ENCODE assay signal across 17 cellular contexts in the genomic region with DNA sequence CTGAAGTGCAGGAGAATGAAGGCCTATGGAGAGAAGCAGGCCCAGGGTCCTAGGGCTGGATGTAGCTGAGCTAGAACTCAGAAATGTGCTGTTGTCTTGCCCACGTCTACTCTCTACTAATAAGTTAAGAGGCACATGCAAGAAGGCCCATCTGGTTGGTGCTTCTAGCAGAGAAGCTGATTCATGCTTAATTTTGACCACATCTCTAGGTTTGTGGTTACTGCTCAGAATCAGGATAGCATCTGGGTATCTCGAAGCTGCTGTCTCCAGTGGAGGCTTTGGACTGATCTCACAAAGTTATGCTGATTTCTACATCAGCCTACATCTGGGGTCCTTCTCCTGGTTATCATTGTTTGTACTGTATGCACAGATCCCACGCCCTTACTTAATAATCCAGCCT.
DNase-seq lines count a peak whose midpoint lies in the region; ATAC-seq and TF ChIP-seq lines count a peak whose summit lies in the region.
"Had no signal": no experiment of that assay in that cellular context is flagged by ENCODE, and none has a peak within 500 bp of the region (broad histone marks: within the 10 kb centered on the region; RNA-seq: fewer than 3 reads in every experiment).

No MANE protein-coding gene starts in this region.

- H3K27ac Mint-ChIP-seq in activated CD4-positive, alpha-beta T cell treated with anti-CD3 and anti-CD28 coated beads, Interleukin-2, amount 10 ng/mL, durations not matched to agents 24 days and 14 days = no peak overlapping the region

- TF ChIP-seq POLR2A in gastroesophageal sphincter (IDR thresholded peaks at IDR 0.05) = no peak

- no peaks in the 10 kb centered on the region for H3K9me3 ChIP-seq in smooth muscle cell (replicated peaks; ENCODE audit: low read depth)
- H3K9me3 ChIP-seq in gastroesophageal sphincter = no peaks in the 10 kb centered on the region
- H3K9me3 ChIP-seq: A549, body of pancreas, neutrophil had no signal

- H4K20me1 ChIP-seq in smooth muscle cell (ENCODE audit: low read depth) = no peaks in the 10 kb centered on the region

- in situ Hi-C loops in astrocyte of the spinal cord (cut with HindIII; ENCODE audit: low sequenced_read_pairs) = no loop called here

- no peak overlapping the region for H3K4me2 ChIP-seq in smooth muscle cell
- H3K4me2 ChIP-seq: A549 had no signal

- TF ChIP-seq EP300 in gastroesophageal sphincter (IDR thresholded peaks at IDR 0.05) = no peak

- H3K4me1 ChIP-seq in smooth muscle cell (ENCODE audit: low read depth) (peaks cover 7% of the 10 kb centered on the region), gastroesophageal sphincter (no peaks in the 10 kb centered on the region)

- H3F3A ChIP-seq in smooth muscle cell (ENCODE audit: low read depth) = no peaks in the 10 kb centered on the region

- H3K27me3 Mint-ChIP-seq in activated CD4-positive, alpha-beta T cell treated with anti-CD3 and anti-CD28 coated beads, Interleukin-2, amount 10 ng/mL, durations not matched to agents 24 days and 14 days = peaks cover 5% of the 10 kb centered on the region

- H3K27me3 ChIP-seq in smooth muscle cell (ENCODE audit: low read depth) (no peaks in the 10 kb centered on the region), gastroesophageal sphincter (no peaks in the 10 kb centered on the region)
- H3K27me3 ChIP-seq: body of pancreas had no signal

- no peak overlapping the region for H2AFZ ChIP-seq in smooth muscle cell (ENCODE audit: low read depth)

- intact Hi-C loops in activated CD4-positive, alpha-beta T cell treated with anti-CD3 and anti-CD28 coated beads, Interleukin-2, amount 10 ng/mL, durations not matched to agents 24 days and 14 days (cut with micrococcal nuclease) = no loop called here

- peak; percentile 59 for DNase-seq in activated CD4-positive, alpha-beta T cell treated with anti-CD3 and anti-CD28 coated beads, Interleukin-2, amount 10 ng/mL, durations not matched to agents 24 days and 14 days
- no peak for DNase-seq in activated CD4-positive, alpha-beta T cell treated with anti-CD3 and anti-CD28 coated beads, Interleukin-2, amount 50 U/mL, for 1 hour
- DNase-seq in MV-4-11 (lab: John Stamatoyannopoulos, UW) (peak; percentile 77), astrocyte of the spinal cord (ENCODE audit: low read depth, low spot score) (peak; percentile 1), smooth muscle cell (lab: John Stamatoyannopoulos, UW; ENCODE audit: unreplicated experiment) (no peak), NCI-H187 (lab: John Stamatoyannopoulos, UW) (no peak)
- DNase-seq: body of pancreas, COR-L47, foreskin melanocyte, mesenchymal stem cell, NCI-H1048, small intestine, SW 1271 had no signal

- no peak for TF ChIP-seq CTCF in astrocyte of the spinal cord (IDR thresholded peaks at IDR 0.05; ENCODE audit: low read depth, low read length)
- TF ChIP-seq CTCF in smooth muscle cell (IDR thresholded peaks at IDR 0.05; ENCODE audit: borderline replicate concordance, insufficient read depth, poor library complexity, severe bottlenecking) = no peak
- no peak for TF ChIP-seq CTCF in gastroesophageal sphincter (IDR thresholded peaks at IDR 0.05)

- H3K9me3 Mint-ChIP-seq in activated CD4-positive, alpha-beta T cell treated with anti-CD3 and anti-CD28 coated beads, Interleukin-2, amount 10 ng/mL, durations not matched to agents 24 days and 14 days = no peaks in the 10 kb centered on the region

- 33% methylated on average over 3 of the region's 3 CpGs for WGBS in smooth muscle cell (ENCODE audit: low lambda C conversion rate)
- WGBS in gastroesophageal sphincter (ENCODE audit: low coverage in 1 of 2), 2 donors = 80 to 100% methylated on average over 1 to 2 of the region's 3 CpGs

- no peak overlapping the region for H3K4me3 Mint-ChIP-seq in activated CD4-positive, alpha-beta T cell treated with anti-CD3 and anti-CD28 coated beads, Interleukin-2, amount 10 ng/mL, durations not matched to agents 24 days and 14 days

- H3K27ac ChIP-seq in smooth muscle cell (ENCODE audit: low read depth) = peak overlapping the region; percentile 9
- H3K27ac ChIP-seq in gastroesophageal sphincter = no peak overlapping the region
- H3K27ac ChIP-seq: A549, body of pancreas, neutrophil had no signal

- H3K9ac ChIP-seq in smooth muscle cell (ENCODE audit: low read depth) = no peak overlapping the region

- H3K79me2 ChIP-seq in smooth muscle cell (ENCODE audit: low read depth) = no peaks in the 10 kb centered on the region

- H3K4me3 ChIP-seq in astrocyte of the spinal cord (ENCODE audit: low read depth, low read length) (no peak overlapping the region), smooth muscle cell (no peak overlapping the region), gastroesophageal sphincter (no peak overlapping the region)
- H3K4me3 ChIP-seq: A549, body of pancreas had no signal

- H3K4me1 Mint-ChIP-seq in activated CD4-positive, alpha-beta T cell treated with anti-CD3 and anti-CD28 coated beads, Interleukin-2, amount 10 ng/mL, durations not matched to agents 24 days and 14 days = peaks cover 3% of the 10 kb centered on the region

- H3K36me3 ChIP-seq in smooth muscle cell (ENCODE audit: low read depth) (no peaks in the 10 kb centered on the region), gastroesophageal sphincter (no peaks in the 10 kb centered on the region)
- H3K36me3 ChIP-seq: neutrophil had no signal

- ATAC-seq in GM21381 (IDR thresholded peaks at IDR 0.05; ENCODE audit: unreplicated experiment) = no peak
- no peak for ATAC-seq in gastroesophageal sphincter
- ATAC-seq: A549, body of pancreas had no signal

- H3K36me3 Mint-ChIP-seq in activated CD4-positive, alpha-beta T cell treated with anti-CD3 and anti-CD28 coated beads, Interleukin-2, amount 10 ng/mL, durations not matched to agents 24 days and 14 days (ENCODE audit: low read depth) = no peaks in the 10 kb centered on the region

Comparison
In these comparisons a context has a peak if more than half of its experiments do, and no peak if none do; other contexts are left out.
1. DNase-seq: peak in activated CD4-positive, alpha-beta T cell treated with anti-CD3 and anti-CD28 coated beads, Interleukin-2, amount 10 ng/mL, durations not matched to agents 24 days and 14 days (single experiment), MV-4-11 (single experiment) and astrocyte of the spinal cord (single experiment); none in activated CD4-positive, alpha-beta T cell treated with anti-CD3 and anti-CD28 coated beads, Interleukin-2, amount 50 U/mL, for 1 hour (single experiment), smooth muscle cell (single experiment) and NCI-H187 (0 of 2).